ENCODE assay signal across 1 cellular context in the genomic region with DNA sequence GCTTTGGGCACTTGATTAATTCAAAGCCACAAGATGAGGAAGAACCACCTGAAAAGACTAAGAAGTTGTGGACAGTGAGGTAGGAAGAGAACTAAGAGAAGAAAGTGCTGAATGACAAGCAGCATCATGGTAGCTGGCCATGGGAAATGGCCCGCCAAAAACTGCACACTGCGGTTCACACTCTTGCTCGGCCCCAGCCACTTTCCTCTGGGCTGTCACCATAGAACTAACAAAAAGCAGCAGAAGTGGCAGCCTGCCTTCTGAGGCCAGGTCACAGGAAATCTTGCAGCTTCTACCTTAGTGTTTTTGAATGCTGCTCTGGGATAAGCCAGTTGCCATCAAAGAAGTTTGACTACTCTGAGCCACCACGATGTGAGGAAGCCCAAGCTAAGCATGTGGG.
TF ChIP-seq lines count a peak whose summit lies in the region.

No MANE protein-coding gene starts in this region.

TF ChIP-seq in H1, 55 proteins besides CTCF, POLR2A, EP300 and RAD21:
- TF ChIP-seq NRF1 (IDR thresholded peaks at IDR 0.05; ENCODE audit: low read depth, low read length): no peak
- no peak for TF ChIP-seq SP2 (IDR thresholded peaks at IDR 0.05; ENCODE audit: low read length)
- TF ChIP-seq, protein P1, sequence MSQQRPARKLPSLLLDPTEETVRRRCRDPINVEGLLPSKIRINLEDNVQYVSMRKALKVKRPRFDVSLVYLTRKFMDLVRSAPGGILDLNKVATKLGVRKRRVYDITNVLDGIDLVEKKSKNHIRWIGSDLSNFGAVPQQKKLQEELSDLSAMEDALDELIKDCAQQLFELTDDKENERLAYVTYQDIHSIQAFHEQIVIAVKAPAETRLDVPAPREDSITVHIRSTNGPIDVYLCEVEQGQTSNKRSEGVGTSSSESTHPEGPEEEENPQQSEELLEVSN (IDR thresholded peaks at IDR 0.05): peak; percentile 45; the same call in 1 of the 2 replicates
